ENCODE assay signal across 9 cellular contexts in genomic region chr1:193211539-193211938, GRCh38. TPM values are rescaled to one million over a fixed set of nuclear protein-coding genes. Genes with fewer than 3 reads are reported as not detected.
DNase-seq lines count a peak whose midpoint lies in the region; ATAC-seq, FAIRE-seq and TF ChIP-seq lines count a peak whose summit lies in the region.
"Had no signal": no experiment of that assay in that cellular context is flagged by ENCODE, and none has a peak within 500 bp of the region (broad histone marks: within the 10 kb centered on the region; RNA-seq: fewer than 3 reads in every experiment).

No MANE protein-coding gene starts in this region.

- no peak for TF ChIP-seq CTCF in kidney (IDR thresholded peaks at IDR 0.05; ENCODE audit: borderline replicate concordance, extremely low read depth, insufficient read depth)

- peaks cover 0 to 5% of the 10 kb centered on the region in 2 donors for H3K36me3 ChIP-seq in kidney (ENCODE audit: control insufficient read depth in 1 of 2, insufficient read depth in 2 of 2, low read length in 2 of 2)

- ATAC-seq in GM19463 (IDR thresholded peaks at IDR 0.05; ENCODE audit: unreplicated experiment) (peak; percentile 77), HG03439 (IDR thresholded peaks at IDR 0.05; ENCODE audit: unreplicated experiment) (peak; percentile 86), Right ventricle myocardium superior (ENCODE audit: poor library complexity) (no peak)

- H3K9ac ChIP-seq in kidney (ENCODE audit: low read length in 2 of 2) = no peak overlapping the region

- no peak for TF ChIP-seq POLR2A in erythroblast (IDR thresholded peaks at IDR 0.05; ENCODE audit: low read length)

- DNase-seq in ACHN (peak; percentile 40), dermis blood vessel endothelial cell (peak; percentile 16), erythroblast (lab: John Stamatoyannopoulos, UW) (no peak), kidney (no peak), COLO668 (lab: John Stamatoyannopoulos, UW; ENCODE audit: unreplicated experiment) (no peak), Right ventricle myocardium superior (no peak)

- H3K9me3 ChIP-seq in kidney (ENCODE audit: control insufficient read depth in 1 of 2, low read length in 2 of 2) = peaks cover 0 to 7% of the 10 kb centered on the region in 2 donors

- H3K4me3 ChIP-seq in kidney (ENCODE audit: low read length in 2 of 2) = no peak overlapping the region

- H3K27ac ChIP-seq in kidney (ENCODE audit: low read depth in 2 of 2, low read length in 2 of 2) = no peak overlapping the region

- in situ Hi-C loops in ACHN (cut with HindIII; ENCODE audit: low pct_ligation_motif_present, low pct_unique_long_range_greater_than_20kb, low sequenced_read_pairs) = no loop called here

- FAIRE-seq in kidney (lab: Jason Lieb, UNC) = no peak
- FAIRE-seq: G401.6 had no signal

- intact Hi-C loops in kidney (cut with DNase I) (no loop called here), Right ventricle myocardium superior (cut with DNase I) (no loop called here)

- no peaks in the 10 kb centered on the region for H3K4me1 ChIP-seq in kidney (ENCODE audit: control insufficient read depth in 1 of 2, insufficient read depth in 1 of 2, low read depth in 1 of 2, low read length in 2 of 2)

RNA-seq across cellular contexts. Expression of gene B3GALT2, which starts 25.1 kb away (rescaled TPM):
- total RNA-seq in dermis blood vessel endothelial cell (2.9 and 4.4 TPM in 2 replicates), kidney (0.25 TPM), Right ventricle myocardium superior (78.4 TPM)
- polyA plus RNA-seq in kidney (ENCODE audit: insufficient read depth, low read depth, low replicate concordance) = 2.2 TPM

Comparison
In these comparisons a context has a peak if more than half of its experiments do, and no peak if none do; other contexts are left out.
1. DNase-seq: peak in ACHN (single experiment) and dermis blood vessel endothelial cell (single experiment); none in erythroblast (0 of 2), kidney (single experiment), COLO668 (single experiment) and Right ventricle myocardium superior (single experiment).
2. RNA of gene B3GALT2, which starts 25.1 kb away (total RNA-seq): 78.4 TPM in Right ventricle myocardium superior (single experiment); 2.9 to 4.4 TPM in dermis blood vessel endothelial cell and 0.25 TPM in kidney (single experiment); every median in the first group is over 10 times any median in the second.